Comparison of ENCODE assay signal across 8 cellular contexts in the genomic region with DNA sequence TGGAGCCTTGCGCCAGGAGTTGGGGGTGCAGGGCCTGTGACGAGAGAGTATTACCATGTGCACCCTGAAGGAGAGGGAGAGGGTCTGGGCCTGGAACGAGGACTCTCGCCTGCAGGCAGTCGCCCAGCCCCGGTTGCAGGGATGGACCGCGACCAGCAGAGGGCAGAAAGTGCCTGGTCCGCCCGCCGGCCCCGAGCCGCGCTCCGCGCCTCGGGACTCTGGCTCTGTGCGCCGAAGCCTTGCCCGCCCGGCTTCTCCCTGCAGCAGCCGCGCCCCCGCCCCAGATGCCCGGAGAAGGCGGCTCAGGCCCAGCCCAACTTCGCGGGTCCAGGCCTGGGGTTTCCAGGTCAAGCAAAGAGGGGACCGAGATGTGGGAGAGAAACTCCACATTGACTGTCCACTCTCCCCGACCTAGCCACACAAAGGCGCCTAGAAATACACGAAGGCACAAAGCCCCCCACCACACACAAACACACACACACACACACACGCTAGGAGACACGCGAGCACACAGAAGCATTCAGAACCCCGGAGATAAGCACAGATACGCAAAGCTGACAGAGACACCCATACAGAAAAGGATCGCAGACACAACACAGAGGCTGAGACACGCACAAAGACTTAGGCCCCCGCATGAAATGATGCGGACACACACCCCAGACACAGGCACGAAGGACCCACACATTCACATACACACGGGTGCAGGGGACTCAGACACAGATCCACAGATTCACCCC. TPM values are rescaled to one million over a fixed set of nuclear protein-coding genes. Genes with fewer than 3 reads are reported as not detected.
DNase-seq lines count a peak whose midpoint lies in the region; ATAC-seq and TF ChIP-seq lines count a peak whose summit lies in the region.

No MANE protein-coding gene starts in this region.

- ATAC-seq in CD8-positive, alpha-beta T cell: peak; percentile 72
- peak; percentile 75 to 81 for ATAC-seq in activated T-cell treated with anti-CD3 and anti-CD28 coated beads, Interleukin-2, amount 50 U/mL, for 72 hours (replicated peaks in 1 of 2)

- H3K27me3 ChIP-seq in CD8-positive, alpha-beta T cell (ENCODE audit: insufficient read depth, low read length): peaks cover 32% of the 10 kb centered on the region

- peaks cover 25% of the 10 kb centered on the region for H3K4me1 Mint-ChIP-seq in CD8-positive, alpha-beta T cell (ENCODE audit: low read depth)
- H3K4me1 Mint-ChIP-seq in activated T-cell treated with anti-CD3 and anti-CD28 coated beads, Interleukin-2, amount 50 U/mL, for 72 hours (ENCODE audit: low read depth): peaks cover 17% of the 10 kb centered on the region
- peaks cover 43% of the 10 kb centered on the region for H3K4me1 Mint-ChIP-seq in nephron progenitor cell

- CTCF ChIA-PET in CD8-positive, alpha-beta T cell (lab: Charles Lee): no interaction called here

- no peaks in the 10 kb centered on the region for H3K36me3 Mint-ChIP-seq in CD8-positive, alpha-beta T cell
- no peaks in the 10 kb centered on the region for H3K36me3 Mint-ChIP-seq in activated T-cell treated with anti-CD3 and anti-CD28 coated beads, Interleukin-2, amount 50 U/mL, for 72 hours (ENCODE audit: insufficient read depth in 2 of 2)
- no peaks in the 10 kb centered on the region for H3K36me3 Mint-ChIP-seq in nephron progenitor cell (ENCODE audit: low read depth)

- peak; percentile 41 to 77 (median 56) for DNase-seq in CD8-positive, alpha-beta T cell
- peak; percentile 71 for DNase-seq in HK-2 (ENCODE audit: unreplicated experiment)
- peak; percentile 63 for DNase-seq in OCI-M1 (lab: John Stamatoyannopoulos, UW)
- peak; percentile 84 to 86 for DNase-seq in activated T-cell treated with anti-CD3 and anti-CD28 coated beads, Interleukin-2, amount 50 U/mL, for 72 hours
- DNase-seq in fibroblast of gingiva (ENCODE audit: low read depth): peak; percentile 36
- DNase-seq in nephron progenitor cell: peak; percentile 92
- DNase-seq in stimulated activated naive CD4-positive, alpha-beta T cell treated with Interleukin-2 at 50 U/mL for 16 hours (lab: John Stamatoyannopoulos, UW): peak; percentile 61
- DNase-seq in NK-92 treated with Interleukin-12 subunit alpha and Interleukin-12 subunit beta, amount 100 ng/mL, for 24 hours (lab: John Stamatoyannopoulos, UW): no peak

- intact Hi-C loops in CD8-positive, alpha-beta T cell (cut with DNase I, micrococcal nuclease): loop anchor here in 1 of 2 experiments (1.0 kb wide), 2 partner anchors 79 to 170 kb away; no protein-coding TSS in a partner anchor

- TF ChIP-seq CTCF in CD8-positive, alpha-beta T cell (IDR thresholded peaks at IDR 0.05): peak; percentile 65
- TF ChIP-seq CTCF in nephron progenitor cell (IDR thresholded peaks at IDR 0.05): peak; percentile 82

- peaks cover 26% of the 10 kb centered on the region for H3K4me1 ChIP-seq in CD8-positive, alpha-beta T cell (ENCODE audit: insufficient read depth, low read length)

- peak overlapping the region; percentile 72 for H3K4me3 Mint-ChIP-seq in CD8-positive, alpha-beta T cell
- H3K4me3 Mint-ChIP-seq in activated T-cell treated with anti-CD3 and anti-CD28 coated beads, Interleukin-2, amount 50 U/mL, for 72 hours: peak overlapping the region; percentile 32 to 46
- peak overlapping the region; percentile 78 for H3K4me3 Mint-ChIP-seq in nephron progenitor cell

- H3K27ac ChIP-seq in CD8-positive, alpha-beta T cell (ENCODE audit: low read depth, low read length): no peak overlapping the region

- POLR2A ChIA-PET in CD8-positive, alpha-beta T cell (lab: Charles Lee): no interaction called here

- no peaks in the 10 kb centered on the region for H3K9me3 ChIP-seq in CD8-positive, alpha-beta T cell (ENCODE audit: low read length)

- H3K27ac Mint-ChIP-seq in CD8-positive, alpha-beta T cell: no peak overlapping the region
- no peak overlapping the region for H3K27ac Mint-ChIP-seq in activated T-cell treated with anti-CD3 and anti-CD28 coated beads, Interleukin-2, amount 50 U/mL, for 72 hours
- H3K27ac Mint-ChIP-seq in nephron progenitor cell: no peak overlapping the region

- H3K9me3 Mint-ChIP-seq in CD8-positive, alpha-beta T cell: no peaks in the 10 kb centered on the region
- no peaks in the 10 kb centered on the region for H3K9me3 Mint-ChIP-seq in activated T-cell treated with anti-CD3 and anti-CD28 coated beads, Interleukin-2, amount 50 U/mL, for 72 hours
- H3K9me3 Mint-ChIP-seq in nephron progenitor cell: no peaks in the 10 kb centered on the region

- no peaks in the 10 kb centered on the region for H3K36me3 ChIP-seq in CD8-positive, alpha-beta T cell (ENCODE audit: insufficient read depth, low read length)

- peaks cover 60% of the 10 kb centered on the region for H3K27me3 Mint-ChIP-seq in CD8-positive, alpha-beta T cell (ENCODE audit: low read depth)
- H3K27me3 Mint-ChIP-seq in activated T-cell treated with anti-CD3 and anti-CD28 coated beads, Interleukin-2, amount 50 U/mL, for 72 hours (ENCODE audit: low read depth): peaks cover 78% of the 10 kb centered on the region
- H3K27me3 Mint-ChIP-seq in nephron progenitor cell (ENCODE audit: low read depth, poor library complexity): peaks cover 94% of the 10 kb centered on the region

- H3K4me3 ChIP-seq in CD8-positive, alpha-beta T cell (ENCODE audit: low read depth, low read length): peak overlapping the region; percentile 34

RNA-seq across cellular contexts. Expression of gene LMX1B, which starts 2.0 kb away (rescaled TPM):
- not detected for total RNA-seq in CD8-positive, alpha-beta T cell
- not detected for total RNA-seq in activated T-cell treated with anti-CD3 and anti-CD28 coated beads, Interleukin-2, amount 50 U/mL, for 72 hours
